Comparison of ENCODE assay signal across 1 cellular context in genomic region chr2:45577426-45577825, GRCh38.
TF ChIP-seq lines count a peak whose summit lies in the region.

No MANE protein-coding gene starts in this region.

TF ChIP-seq in HepG2, 621 proteins besides CTCF, POLR2A, EP300 and RAD21:
- TF ChIP-seq HNRNPUL1 (IDR thresholded peaks at IDR 0.05; ENCODE audit: low read depth, low read length) (no peak), TBP (CRISPR knock-in tag; IDR thresholded peaks at IDR 0.05) (no peak), ZNF136 (CRISPR knock-in tag; IDR thresholded peaks at IDR 0.05; ENCODE audit: low read depth) (no peak), KLF13 (CRISPR knock-in tag; IDR thresholded peaks at IDR 0.05) (no peak), PRMT3 (CRISPR knock-in tag; IDR thresholded peaks at IDR 0.05; ENCODE audit: borderline replicate concordance, low read depth) (no peak), TAF1 (CRISPR knock-in tag; IDR thresholded peaks at IDR 0.05) (no peak), FOXK2 (IDR thresholded peaks at IDR 0.05) (no peak), ZNF629 (CRISPR knock-in tag; conservative IDR thresholded peaks at IDR 0.05) (no peak), ZNF263 (CRISPR knock-in tag; IDR thresholded peaks at IDR 0.05) (no peak), DZIP1 (CRISPR knock-in tag; IDR thresholded peaks at IDR 0.05) (no peak), ZNF75D (CRISPR knock-in tag; IDR thresholded peaks at IDR 0.05; ENCODE audit: borderline replicate concordance) (no peak), MAF1 (CRISPR knock-in tag; IDR thresholded peaks at IDR 0.05; ENCODE audit: borderline replicate concordance) (no peak), ZNF274 (CRISPR knock-in tag; IDR thresholded peaks at IDR 0.05) (no peak)
